Comparison of ENCODE assay signal across 21 cellular contexts in the genomic region with DNA sequence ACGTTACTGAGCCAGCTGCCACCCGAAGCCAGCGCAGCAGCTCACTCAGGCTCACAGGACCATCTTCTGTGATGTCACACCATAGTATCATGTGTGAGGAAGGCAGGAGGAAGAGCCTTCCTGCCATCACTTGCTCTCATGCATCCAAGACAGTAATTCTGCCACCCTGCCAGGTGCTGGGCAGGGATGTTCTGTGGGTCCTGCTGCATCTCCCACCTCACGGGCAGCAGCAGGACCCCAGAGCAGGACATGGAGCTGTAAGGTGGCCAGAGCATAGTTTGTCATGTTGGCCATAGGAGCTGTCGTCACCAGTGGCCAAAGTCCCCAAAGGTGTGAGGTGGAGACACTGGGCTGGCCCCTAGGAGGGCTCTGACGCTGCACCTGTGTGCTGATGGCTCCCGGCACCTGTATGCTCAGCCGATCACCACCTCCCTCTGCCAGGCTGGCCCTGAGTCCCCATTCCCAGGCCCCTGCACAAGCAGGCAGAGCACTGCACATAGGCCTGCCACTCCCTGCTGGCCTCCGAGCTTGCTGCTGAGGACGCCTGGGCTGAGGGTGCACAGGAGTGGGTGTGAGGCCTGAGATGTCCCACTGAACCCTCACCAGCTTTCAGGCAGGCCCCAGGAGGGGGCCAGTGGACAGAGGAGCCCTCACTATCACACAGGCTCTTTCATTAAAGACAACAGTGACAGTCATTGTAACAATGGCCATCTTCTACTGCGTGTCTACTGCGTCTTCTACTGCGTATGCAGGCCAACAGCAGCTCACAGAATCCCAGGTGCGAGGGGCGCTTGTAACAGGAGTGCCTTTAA.
"Had no signal": no experiment of that assay in that cellular context is flagged by ENCODE, and none has a peak within 500 bp of the region (broad histone marks: within the 10 kb centered on the region; RNA-seq: fewer than 3 reads in every experiment).

No MANE protein-coding gene starts in this region.

- H3K9me3 Mint-ChIP-seq: activated B cell treated with CpG ODN at 0.5 μM for 24 hours; activated CD8-positive, alpha-beta T cell treated with anti-CD3 and anti-CD28 coated beads for 36 hours; memory B cell; T-helper 2 cell treated with Interferon-gamma antibody and Interleukin-4, amounts not matched to agents 5 μg/mL and 100 μg/mL, for 36 hours had no signal

- H3K4me3 ChIP-seq: body of pancreas, left lung, skin epidermis, suprapubic skin, upper lobe of left lung had no signal

- H3K36me3 ChIP-seq: left lung, neutrophil, suprapubic skin, upper lobe of left lung had no signal

- H3K9me3 ChIP-seq: body of pancreas, left lung, neutrophil, suprapubic skin, upper lobe of left lung had no signal

- ATAC-seq: activated CD8-positive, alpha-beta T cell treated with anti-CD3 and anti-CD28 coated beads for 36 hours; body of pancreas; left lung; naive thymus-derived CD8-positive, alpha-beta T cell; stimulated activated naive CD8-positive, alpha-beta T cell treated with anti-CD3 and anti-CD28 coated beads, Interleukin-15, Interleukin-2, amounts not matched to agents 100 U/mL and 50 U/mL, for 24 hours had no signal

- DNase-seq: activated B cell treated with CpG ODN at 0.5 μM for 24 hours; activated CD4-positive, alpha-beta T cell treated with anti-CD3 and anti-CD28 coated beads for 48 hours; activated CD8-positive, alpha-beta memory T cell treated with anti-CD3 and anti-CD28 coated beads, Interleukin-2, amount 50 U/mL, for 4 hours; activated CD8-positive, alpha-beta T cell treated with anti-CD3 and anti-CD28 coated beads for 36 hours; activated gamma-delta T cell treated with Interleukin-2 at 50 U/mL for 16 hours; amniotic stem cell; body of pancreas; erythroblast; stimulated activated CD4-positive, alpha-beta T cell treated with anti-CD3 and anti-CD28 coated beads, Interleukin-4, amount 100 ng/mL, for 24 hours; stimulated activated naive CD8-positive, alpha-beta T cell treated with anti-CD3 and anti-CD28 coated beads, Interleukin-15, Interleukin-2, amounts not matched to agents 100 U/mL and 50 U/mL, for 24 hours had no signal

- H3K27me3 Mint-ChIP-seq: activated B cell treated with CpG ODN at 0.5 μM for 24 hours had no signal

- FAIRE-seq: islet of Langerhans had no signal

- H3K4me1 ChIP-seq: body of pancreas, left lung, suprapubic skin, upper lobe of left lung had no signal

- H3K36me3 Mint-ChIP-seq: activated naive CD8-positive, alpha-beta T cell; memory B cell; naive thymus-derived CD8-positive, alpha-beta T cell had no signal

- H3K27ac ChIP-seq: body of pancreas, left lung, neutrophil, skin epidermis, suprapubic skin, upper lobe of left lung had no signal

- H3K4me3 Mint-ChIP-seq: activated B cell treated with CpG ODN at 0.5 μM for 24 hours; activated CD8-positive, alpha-beta T cell treated with anti-CD3 and anti-CD28 coated beads for 36 hours; activated naive CD8-positive, alpha-beta T cell; central memory CD8-positive, alpha-beta T cell; memory B cell; naive thymus-derived CD8-positive, alpha-beta T cell; T-helper 2 cell treated with Interferon-gamma antibody and Interleukin-4, amounts not matched to agents 5 μg/mL and 100 μg/mL, for 36 hours had no signal

- H3K27ac Mint-ChIP-seq: activated B cell treated with CpG ODN at 0.5 μM for 24 hours; activated CD8-positive, alpha-beta T cell treated with anti-CD3 and anti-CD28 coated beads for 36 hours; activated naive CD8-positive, alpha-beta T cell; memory B cell; naive thymus-derived CD8-positive, alpha-beta T cell; T-helper 2 cell treated with Interferon-gamma antibody and Interleukin-4, amounts not matched to agents 5 μg/mL and 100 μg/mL, for 36 hours had no signal

- H3K4me1 Mint-ChIP-seq: activated B cell treated with CpG ODN at 0.5 μM for 24 hours; central memory CD8-positive, alpha-beta T cell; memory B cell had no signal

- H3K27me3 ChIP-seq: body of pancreas, neutrophil, upper lobe of left lung had no signal
